ENCODE assay signal across 1 cellular context in the genomic region with DNA sequence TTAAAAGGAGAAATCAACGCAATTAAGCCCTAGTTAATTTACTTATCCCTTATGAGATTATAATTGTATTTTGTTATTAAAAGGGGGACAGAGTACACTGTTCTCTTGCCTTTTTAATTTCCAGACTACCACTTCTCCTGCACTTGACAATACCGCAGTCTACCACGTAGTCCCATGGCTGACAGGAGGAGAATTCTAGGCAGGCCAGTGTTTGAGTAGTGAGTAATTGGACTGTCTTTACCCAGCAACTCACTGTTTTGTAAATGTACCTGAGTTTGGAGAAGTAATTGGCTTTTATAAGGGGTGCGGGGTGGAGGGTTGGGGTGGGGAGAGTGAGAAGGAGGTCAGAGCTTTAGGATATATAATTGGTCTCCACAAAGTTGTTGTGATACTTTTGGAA.
TF ChIP-seq lines count a peak whose summit lies in the region.

No MANE protein-coding gene starts in this region.

TF ChIP-seq in HepG2, 621 proteins besides CTCF, POLR2A, EP300 and RAD21 (continued from another document):
- TF ChIP-seq, protein P1, sequence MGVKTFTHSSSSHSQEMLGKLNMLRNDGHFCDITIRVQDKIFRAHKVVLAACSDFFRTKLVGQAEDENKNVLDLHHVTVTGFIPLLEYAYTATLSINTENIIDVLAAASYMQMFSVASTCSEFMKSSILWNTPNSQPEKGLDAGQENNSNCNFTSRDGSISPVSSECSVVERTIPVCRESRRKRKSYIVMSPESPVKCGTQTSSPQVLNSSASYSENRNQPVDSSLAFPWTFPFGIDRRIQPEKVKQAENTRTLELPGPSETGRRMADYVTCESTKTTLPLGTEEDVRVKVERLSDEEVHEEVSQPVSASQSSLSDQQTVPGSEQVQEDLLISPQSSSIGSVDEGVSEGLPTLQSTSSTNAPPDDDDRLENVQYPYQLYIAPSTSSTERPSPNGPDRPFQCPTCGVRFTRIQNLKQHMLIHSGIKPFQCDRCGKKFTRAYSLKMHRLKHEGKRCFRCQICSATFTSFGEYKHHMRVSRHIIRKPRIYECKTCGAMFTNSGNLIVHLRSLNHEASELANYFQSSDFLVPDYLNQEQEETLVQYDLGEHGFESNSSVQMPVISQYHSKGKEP (CRISPR knock-in tag; IDR thresholded peaks at IDR 0.05), result no peak
- TF ChIP-seq NRL (CRISPR knock-in tag; IDR thresholded peaks at IDR 0.05; ENCODE audit: borderline replicate concordance), result no peak
